Comparison of ENCODE assay signal across 1 cellular context in the genomic region with DNA sequence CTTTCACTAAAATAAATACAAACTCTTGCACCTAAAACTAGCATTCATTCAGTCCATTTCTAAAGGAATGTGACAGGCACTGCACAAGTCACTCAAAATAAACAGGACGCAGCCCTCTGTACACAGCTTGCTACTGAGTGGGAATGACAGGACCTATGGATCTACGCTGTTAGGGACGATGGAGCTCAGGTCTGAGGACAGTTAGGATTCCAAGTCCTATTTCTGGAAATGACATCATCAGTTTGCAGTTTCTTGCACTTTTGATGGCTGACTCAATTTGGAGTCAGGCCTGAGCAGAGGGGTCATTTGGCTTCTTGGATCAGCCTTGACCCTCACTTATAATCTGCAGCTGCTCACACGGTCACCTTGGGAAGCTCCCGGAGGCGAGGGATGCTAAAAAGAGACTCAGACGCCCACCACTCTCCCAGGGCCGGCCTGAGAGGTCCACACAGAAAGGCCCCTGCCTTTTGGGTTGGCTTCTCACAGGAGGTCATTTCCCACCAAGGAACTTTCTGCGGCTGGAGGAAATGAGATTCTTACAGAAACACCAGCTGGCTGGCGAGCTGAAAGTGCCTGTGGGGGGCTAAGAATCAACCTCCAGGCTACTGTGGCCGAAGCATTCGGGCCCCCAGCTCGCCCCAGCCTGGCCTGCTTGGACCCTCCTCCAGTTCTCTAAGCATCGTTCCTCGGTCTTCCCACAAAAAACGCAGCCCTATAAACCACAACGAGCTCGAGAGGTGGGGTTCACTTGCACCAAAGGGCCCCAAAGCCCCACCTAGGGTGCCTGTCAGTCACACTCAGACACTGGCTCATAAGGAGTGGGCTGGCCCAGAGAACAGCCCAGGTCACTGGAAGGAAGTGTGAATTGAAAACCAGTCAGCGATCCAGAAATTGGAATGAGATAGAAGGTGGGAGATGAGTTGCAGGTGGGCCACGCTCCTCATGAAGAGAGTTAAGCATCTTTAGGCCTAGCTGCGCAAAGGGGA.
TF ChIP-seq lines count a peak whose summit lies in the region.

No MANE protein-coding gene starts in this region.

TF ChIP-seq in HEK293, 187 proteins besides CTCF, POLR2A, EP300 and RAD21:
- TF ChIP-seq WT1 (tag by site-specific recombination; IDR thresholded peaks at IDR 0.05) (no peak), SP3 (tag by site-specific recombination; IDR thresholded peaks at IDR 0.05) (0 out of 2 replicates have a peak, but pooled peaks have one; percentile 17), ZNF146 (tag by site-specific recombination; IDR thresholded peaks at IDR 0.05) (no peak), ZNF335 (tag by site-specific recombination; conservative IDR thresholded peaks at IDR 0.05) (peak; percentile 83), OVOL3 (tag by site-specific recombination; IDR thresholded peaks at IDR 0.05) (no peak), ZNF544 (tag by site-specific recombination; IDR thresholded peaks at IDR 0.05) (no peak), ZBTB21 (tag by site-specific recombination; IDR thresholded peaks at IDR 0.05) (0 out of 2 replicates have a peak, but pooled peaks have one; percentile 14), ZNF792 (tag by site-specific recombination; IDR thresholded peaks at IDR 0.05) (no peak), ZBTB17 (tag by site-specific recombination; IDR thresholded peaks at IDR 0.05) (peak; percentile 43; the same call in 1 of the 2 replicates), ZNF600 (tag by site-specific recombination; IDR thresholded peaks at IDR 0.05) (peak; percentile 84), ZNF677 (tag by site-specific recombination; IDR thresholded peaks at IDR 0.05) (no peak), ZNF366 (tag by site-specific recombination; conservative IDR thresholded peaks at IDR 0.05) (0 out of 2 replicates have a peak, but pooled peaks have one; percentile 31)
- TF ChIP-seq, protein P1, sequence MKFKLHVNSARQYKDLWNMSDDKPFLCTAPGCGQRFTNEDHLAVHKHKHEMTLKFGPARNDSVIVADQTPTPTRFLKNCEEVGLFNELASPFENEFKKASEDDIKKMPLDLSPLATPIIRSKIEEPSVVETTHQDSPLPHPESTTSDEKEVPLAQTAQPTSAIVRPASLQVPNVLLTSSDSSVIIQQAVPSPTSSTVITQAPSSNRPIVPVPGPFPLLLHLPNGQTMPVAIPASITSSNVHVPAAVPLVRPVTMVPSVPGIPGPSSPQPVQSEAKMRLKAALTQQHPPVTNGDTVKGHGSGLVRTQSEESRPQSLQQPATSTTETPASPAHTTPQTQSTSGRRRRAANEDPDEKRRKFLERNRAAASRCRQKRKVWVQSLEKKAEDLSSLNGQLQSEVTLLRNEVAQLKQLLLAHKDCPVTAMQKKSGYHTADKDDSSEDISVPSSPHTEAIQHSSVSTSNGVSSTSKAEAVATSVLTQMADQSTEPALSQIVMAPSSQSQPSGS (tag by site-specific recombination; IDR thresholded peaks at IDR 0.05; ENCODE audit: low read depth): peak; percentile 94
- TF ChIP-seq, protein P2, sequence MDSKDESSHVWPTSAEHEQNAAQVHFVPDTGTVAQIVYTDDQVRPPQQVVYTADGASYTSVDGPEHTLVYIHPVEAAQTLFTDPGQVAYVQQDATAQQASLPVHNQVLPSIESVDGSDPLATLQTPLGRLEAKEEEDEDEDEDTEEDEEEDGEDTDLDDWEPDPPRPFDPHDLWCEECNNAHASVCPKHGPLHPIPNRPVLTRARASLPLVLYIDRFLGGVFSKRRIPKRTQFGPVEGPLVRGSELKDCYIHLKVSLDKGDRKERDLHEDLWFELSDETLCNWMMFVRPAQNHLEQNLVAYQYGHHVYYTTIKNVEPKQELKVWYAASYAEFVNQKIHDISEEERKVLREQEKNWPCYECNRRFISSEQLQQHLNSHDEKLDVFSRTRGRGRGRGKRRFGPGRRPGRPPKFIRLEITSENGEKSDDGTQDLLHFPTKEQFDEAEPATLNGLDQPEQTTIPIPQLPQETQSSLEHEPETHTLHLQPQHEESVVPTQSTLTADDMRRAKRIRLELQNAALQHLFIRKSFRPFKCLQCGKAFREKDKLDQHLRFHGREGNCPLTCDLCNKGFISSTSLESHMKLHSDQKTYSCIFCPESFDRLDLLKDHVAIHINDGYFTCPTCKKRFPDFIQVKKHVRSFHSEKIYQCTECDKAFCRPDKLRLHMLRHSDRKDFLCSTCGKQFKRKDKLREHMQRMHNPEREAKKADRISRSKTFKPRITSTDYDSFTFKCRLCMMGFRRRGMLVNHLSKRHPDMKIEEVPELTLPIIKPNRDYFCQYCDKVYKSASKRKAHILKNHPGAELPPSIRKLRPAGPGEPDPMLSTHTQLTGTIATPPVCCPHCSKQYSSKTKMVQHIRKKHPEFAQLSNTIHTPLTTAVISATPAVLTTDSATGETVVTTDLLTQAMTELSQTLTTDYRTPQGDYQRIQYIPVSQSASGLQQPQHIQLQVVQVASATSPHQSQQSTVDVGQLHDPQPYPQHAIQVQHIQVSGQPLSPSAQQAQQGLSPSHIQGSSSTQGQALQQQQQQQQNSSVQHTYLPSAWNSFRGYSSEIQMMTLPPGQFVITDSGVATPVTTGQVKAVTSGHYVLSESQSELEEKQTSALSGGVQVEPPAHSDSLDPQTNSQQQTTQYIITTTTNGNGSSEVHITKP (tag by site-specific recombination; IDR thresholded peaks at IDR 0.05): 0 out of 2 replicates have a peak, but pooled peaks have one; percentile 13
- TF ChIP-seq, protein P3, sequence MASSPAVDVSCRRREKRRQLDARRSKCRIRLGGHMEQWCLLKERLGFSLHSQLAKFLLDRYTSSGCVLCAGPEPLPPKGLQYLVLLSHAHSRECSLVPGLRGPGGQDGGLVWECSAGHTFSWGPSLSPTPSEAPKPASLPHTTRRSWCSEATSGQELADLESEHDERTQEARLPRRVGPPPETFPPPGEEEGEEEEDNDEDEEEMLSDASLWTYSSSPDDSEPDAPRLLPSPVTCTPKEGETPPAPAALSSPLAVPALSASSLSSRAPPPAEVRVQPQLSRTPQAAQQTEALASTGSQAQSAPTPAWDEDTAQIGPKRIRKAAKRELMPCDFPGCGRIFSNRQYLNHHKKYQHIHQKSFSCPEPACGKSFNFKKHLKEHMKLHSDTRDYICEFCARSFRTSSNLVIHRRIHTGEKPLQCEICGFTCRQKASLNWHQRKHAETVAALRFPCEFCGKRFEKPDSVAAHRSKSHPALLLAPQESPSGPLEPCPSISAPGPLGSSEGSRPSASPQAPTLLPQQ (tag by site-specific recombination; IDR thresholded peaks at IDR 0.05): peak; percentile 30; the same call in 1 of the 2 replicates
- TF ChIP-seq, protein P4, sequence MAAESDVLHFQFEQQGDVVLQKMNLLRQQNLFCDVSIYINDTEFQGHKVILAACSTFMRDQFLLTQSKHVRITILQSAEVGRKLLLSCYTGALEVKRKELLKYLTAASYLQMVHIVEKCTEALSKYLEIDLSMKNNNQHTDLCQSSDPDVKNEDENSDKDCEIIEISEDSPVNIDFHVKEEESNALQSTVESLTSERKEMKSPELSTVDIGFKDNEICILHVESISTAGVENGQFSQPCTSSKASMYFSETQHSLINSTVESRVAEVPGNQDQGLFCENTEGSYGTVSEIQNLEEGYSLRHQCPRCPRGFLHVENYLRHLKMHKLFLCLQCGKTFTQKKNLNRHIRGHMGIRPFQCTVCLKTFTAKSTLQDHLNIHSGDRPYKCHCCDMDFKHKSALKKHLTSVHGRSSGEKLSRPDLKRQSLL (tag by site-specific recombination; IDR thresholded peaks at IDR 0.05): peak; percentile 91
TF ChIP-seq in HEK293: peak in this region for 10.
